Comparison of ENCODE assay signal across 8 cellular contexts in genomic region chr14:65102441-65103149, GRCh38. TPM values are rescaled to one million over a fixed set of nuclear protein-coding genes. Genes with fewer than 3 reads are reported as not detected.
DNase-seq lines count a peak whose midpoint lies in the region; ATAC-seq and TF ChIP-seq lines count a peak whose summit lies in the region.

TSS of gene MAX (minus strand) at chr14:65102517. CDS start at chr14:65102339, 178 bp downstream.

- POLR2A ChIA-PET in OCI-LY7 (lab: Charles Lee) = interaction anchor here (0.8 to 1.3 kb wide), 3 partner anchors 9 to 104 kb away, joined by 3 to 8 read pairs (median 4); no protein-coding TSS in a partner anchor

- peak within 1 kb of the TSS; percentile 92 for H3K4me2 ChIP-seq in OCI-LY7 (ENCODE audit: low read length)

- H3K9me2 ChIP-seq in OCI-LY7 (ENCODE audit: insufficient read depth, low read length) = no peaks in the 10 kb centered on the region

- H3K4me3 ChIP-seq in OCI-LY7 (ENCODE audit: low read depth, low read length, poor library complexity, severe bottlenecking) = peak within 1 kb of the TSS; percentile 99

- H3K36me3 ChIP-seq in OCI-LY7 (ENCODE audit: insufficient read depth, low read length) = peaks cover 27% of the 10 kb centered on the region

- intact Hi-C loops in OCI-LY7 (cut with micrococcal nuclease; ENCODE audit: unreplicated experiment) = loop anchor here (2.0 kb wide), 2 partner anchors 106 to 116 kb away; partner anchors contain the start of gene FNTB

- BruUV-seq in OCI-LY7 (replicated peaks; lab: Mats Ljungman, UMichigan) = no TSS peak

- H3K79me2 ChIP-seq in OCI-LY7 (ENCODE audit: insufficient read depth, low read depth, low read length) = peaks cover 40% of the 10 kb centered on the region

- H3K4me1 ChIP-seq in OCI-LY7 (ENCODE audit: insufficient read depth, low read length, poor library complexity, severe bottlenecking) = peaks cover 32% of the 10 kb centered on the region

- no peak for TF ChIP-seq CTCF in OCI-LY7 (conservative IDR thresholded peaks at IDR 0.05; ENCODE audit: low read length)

- no peaks in the 10 kb centered on the region for H3K9me3 ChIP-seq in OCI-LY7 (ENCODE audit: low read length)

- ATAC-seq in GM21515 (IDR thresholded peaks at IDR 0.05; ENCODE audit: unreplicated experiment) = peak; percentile 81

- peak within 1 kb of the TSS; percentile 63 for H3K27ac ChIP-seq in OCI-LY7 (ENCODE audit: low read depth, low read length, poor library complexity, severe bottlenecking)

- peak; percentile 97 for DNase-seq in D341Med (ENCODE audit: low spot score)
- DNase-seq in HuH-7.5 (ENCODE audit: low spot score) = peak; percentile 88
- peak; percentile 99 for DNase-seq in OCI-LY7 (ENCODE audit: low spot score)
- DNase-seq in activated T-cell treated with anti-CD3 and anti-CD28 coated beads for 24 hours (ENCODE audit: low read depth) = peak; percentile 98
- DNase-seq in epidermal melanocyte (ENCODE audit: insufficient read length, low spot score) = peak; percentile 89
- peak; percentile 94 for DNase-seq in middle frontal gyrus (ENCODE audit: extremely low spot score, low spot score)
- DNase-seq in stimulated activated CD8-positive, alpha-beta memory T cell treated with anti-CD3 and anti-CD28 coated beads, Interleukin-2, amount 100 ng/mL, for 48 hours (ENCODE audit: low read depth in 2 of 2) = peak; percentile 95 to 96

- H4K20me1 ChIP-seq in OCI-LY7 (ENCODE audit: insufficient read depth, low read length) = peaks cover 6% of the 10 kb centered on the region; the same call in 1 of the 2 replicates

- peak within 1 kb of the TSS; percentile 91 for H2AFZ ChIP-seq in OCI-LY7 (ENCODE audit: low read length)

- CTCF ChIA-PET in OCI-LY7 (lab: Charles Lee; ENCODE audit: unreplicated experiment) = interaction anchor here (0.8 kb wide), 1 partner anchor 22 kb away, joined by 3 read pairs; no protein-coding TSS in a partner anchor

RNA-seq across cellular contexts. Expression of gene MAX, which starts in this region (rescaled TPM):
- 49.1 and 58.3 TPM in 2 replicates for total RNA-seq in OCI-LY7 (2014; rRNA removed; shearing (Covaris generic))
- total RNA-seq in OCI-LY7 (2022) = 91.2 and 94.1 TPM in 2 replicates

Comparison
In these comparisons a context has a peak if more than half of its experiments do, and no peak if none do; other contexts are left out.
1. Peak in every context shown above with its lines: DNase-seq, ATAC-seq, H3K4me3 ChIP-seq and H3K27ac ChIP-seq.